In genomic region chr6:111253999-111254778, GRCh38 we compare ENCODE assay signal across 1 cellular context.
TF ChIP-seq lines count a peak whose summit lies in the region.

No MANE protein-coding gene starts in this region.

TF ChIP-seq in GM23338, 12 proteins besides CTCF, POLR2A, EP300 and RAD21 (continued from another document):
- TF ChIP-seq ZNF462 (CRISPR knock-in tag; IDR thresholded peaks at IDR 0.05) (peak; percentile 51; the same call in 1 of the 2 replicates), NANOG (IDR thresholded peaks at IDR 0.05; ENCODE audit: borderline replicate concordance) (peak; percentile 100)
